In the genomic region with DNA sequence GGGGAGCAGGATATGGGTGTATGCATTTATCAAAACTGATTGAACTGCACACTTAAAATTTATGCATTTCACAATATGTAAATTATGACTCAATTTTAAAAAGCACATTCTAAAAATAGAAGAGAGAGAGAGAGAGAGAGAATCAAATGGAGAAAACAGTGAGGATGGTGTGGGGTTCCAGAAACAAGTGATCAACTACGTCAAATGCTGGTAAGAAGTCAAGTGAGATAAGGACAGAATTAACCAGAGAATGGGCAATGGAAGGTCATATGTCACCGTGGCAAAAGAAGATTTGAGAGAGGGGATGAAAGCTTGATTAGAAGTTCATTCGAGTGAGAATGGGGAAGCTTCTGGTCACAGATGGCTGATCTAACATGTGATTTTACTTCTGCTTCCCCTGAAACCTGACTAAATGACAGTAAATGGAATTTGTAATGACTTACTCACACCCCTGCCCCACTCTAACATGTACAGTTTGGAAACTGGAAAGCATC, we compare ENCODE assay signal across 8 cellular contexts.
DNase-seq lines count a peak whose midpoint lies in the region; ATAC-seq and TF ChIP-seq lines count a peak whose summit lies in the region.

No MANE protein-coding gene starts in this region.

- ATAC-seq in CD4-positive, CD25-positive, alpha-beta regulatory T cell (ENCODE audit: low read depth in 2 of 2) = peak; percentile 4 to 29
- ATAC-seq in GM19467 (IDR thresholded peaks at IDR 0.05; ENCODE audit: unreplicated experiment) = peak; percentile 72
- peak; percentile 52 for ATAC-seq in HG03521 (IDR thresholded peaks at IDR 0.05; ENCODE audit: unreplicated experiment)

- H3F3A ChIP-seq in neural progenitor cell (ENCODE audit: low read depth) = no peaks in the 10 kb centered on the region

- no peaks in the 10 kb centered on the region for H3K27me3 Mint-ChIP-seq in CD4-positive, CD25-positive, alpha-beta regulatory T cell
- peaks cover 3% of the 10 kb centered on the region for H3K27me3 Mint-ChIP-seq in brain
- H3K27me3 Mint-ChIP-seq in neural progenitor cell (ENCODE audit: insufficient read depth, low read depth) = peaks cover 1% of the 10 kb centered on the region

- no peak for TF ChIP-seq CTCF in brain (conservative IDR thresholded peaks at IDR 0.05)
- TF ChIP-seq CTCF in neural progenitor cell (IDR thresholded peaks at IDR 0.05) = no peak
- no peak for TF ChIP-seq CTCF in hepatocyte (IDR thresholded peaks at IDR 0.05; ENCODE audit: poor library complexity)

- H4K20me1 ChIP-seq in neural progenitor cell (ENCODE audit: low read depth) = no peaks in the 10 kb centered on the region
- H4K20me1 ChIP-seq in hepatocyte (ENCODE audit: insufficient read depth, poor library complexity, severe bottlenecking) = no peaks in the 10 kb centered on the region

- H3K4me2 ChIP-seq in neural progenitor cell = no peak overlapping the region
- H3K4me2 ChIP-seq in hepatocyte = no peak overlapping the region

- H3K9me3 Mint-ChIP-seq in CD4-positive, CD25-positive, alpha-beta regulatory T cell = peaks cover 0 to 4% (median 2%) of the 10 kb centered on the region in 7 donors
- peaks cover 0 to 6% (median 2%) of the 10 kb centered on the region in 5 experiments for H3K9me3 Mint-ChIP-seq in brain
- peaks cover 5% of the 10 kb centered on the region for H3K9me3 Mint-ChIP-seq in neural progenitor cell

- H3K4me3 Mint-ChIP-seq in CD4-positive, CD25-positive, alpha-beta regulatory T cell = peak overlapping the region in 3 of 4 donors; percentile 23 to 79 (median 79)
- H3K4me3 Mint-ChIP-seq in brain (peak overlapping the region in 2 of 5 experiments; percentile 8 to 64), neural progenitor cell (no peak overlapping the region)

- H2AFZ ChIP-seq in neural progenitor cell (replicated peaks) (no peak overlapping the region), hepatocyte (no peak overlapping the region)

- H3K36me3 ChIP-seq in CD4-positive, CD25-positive, alpha-beta regulatory T cell (ENCODE audit: control insufficient read depth, insufficient read depth, low read length) = no peaks in the 10 kb centered on the region
- H3K36me3 ChIP-seq in neural progenitor cell (no peaks in the 10 kb centered on the region), hepatocyte (replicated peaks; ENCODE audit: insufficient read depth, low read depth) (no peaks in the 10 kb centered on the region)

- H3K36me3 Mint-ChIP-seq in CD4-positive, CD25-positive, alpha-beta regulatory T cell = no peaks in the 10 kb centered on the region
- H3K36me3 Mint-ChIP-seq in brain = no peaks in the 10 kb centered on the region
- H3K36me3 Mint-ChIP-seq in neural progenitor cell = no peaks in the 10 kb centered on the region

- peak in 1 of 3 donors; percentile 54 for DNase-seq in CD4-positive, CD25-positive, alpha-beta regulatory T cell
- no peak for DNase-seq in NCI-H2081 treated with DMSO at 0.1 percent for 48 hours (lab: John Stamatoyannopoulos, UW)
- DNase-seq in neural progenitor cell (ENCODE audit: low spot score) = no peak
- no peak for DNase-seq in hepatocyte (ENCODE audit: low spot score)
- no peak for DNase-seq in NCI-H146 (lab: John Stamatoyannopoulos, UW)

- H3K4me3 ChIP-seq in CD4-positive, CD25-positive, alpha-beta regulatory T cell (ENCODE audit: low read depth, low read length) = peak overlapping the region; percentile 49
- H3K4me3 ChIP-seq in neural progenitor cell (no peak overlapping the region), hepatocyte (no peak overlapping the region)

- H3K27me3 ChIP-seq in CD4-positive, CD25-positive, alpha-beta regulatory T cell (ENCODE audit: control insufficient read depth, insufficient read depth, low read length) = no peaks in the 10 kb centered on the region
- H3K27me3 ChIP-seq in neural progenitor cell (no peaks in the 10 kb centered on the region), hepatocyte (no peaks in the 10 kb centered on the region)

- H3K27ac Mint-ChIP-seq in CD4-positive, CD25-positive, alpha-beta regulatory T cell = peak overlapping the region; percentile 77 to 100 (median 85)
- peak overlapping the region in 3 of 5 experiments; percentile 9 to 99 (median 15) for H3K27ac Mint-ChIP-seq in brain
- H3K27ac Mint-ChIP-seq in neural progenitor cell = no peak overlapping the region

- H3K79me2 ChIP-seq in neural progenitor cell (ENCODE audit: low read depth) (no peaks in the 10 kb centered on the region), hepatocyte (no peaks in the 10 kb centered on the region)

- peaks cover 34% of the 10 kb centered on the region for H3K4me1 ChIP-seq in CD4-positive, CD25-positive, alpha-beta regulatory T cell (ENCODE audit: control insufficient read depth, insufficient read depth, low read length, poor library complexity, severe bottlenecking)
- H3K4me1 ChIP-seq in neural progenitor cell (no peaks in the 10 kb centered on the region), hepatocyte (ENCODE audit: insufficient read depth) (no peaks in the 10 kb centered on the region)

- H3K9me3 ChIP-seq in CD4-positive, CD25-positive, alpha-beta regulatory T cell (ENCODE audit: control insufficient read depth in 2 of 2, low read length in 2 of 2) = no peaks in the 10 kb centered on the region
- H3K9me3 ChIP-seq in neural progenitor cell (ENCODE audit: low read depth) = no peaks in the 10 kb centered on the region
- H3K9me3 ChIP-seq in hepatocyte (ENCODE audit: low read depth) = no peaks in the 10 kb centered on the region

- no peaks in the 10 kb centered on the region for H3K9me2 ChIP-seq in hepatocyte (replicated peaks; ENCODE audit: insufficient read depth)

- no peak overlapping the region for H3K9ac ChIP-seq in neural progenitor cell

- peaks cover 53 to 85% (median 60%) of the 10 kb centered on the region in 4 donors for H3K4me1 Mint-ChIP-seq in CD4-positive, CD25-positive, alpha-beta regulatory T cell
- H3K4me1 Mint-ChIP-seq in brain (no peaks in the 10 kb centered on the region), neural progenitor cell (peaks cover 11% of the 10 kb centered on the region)

- H3K27ac ChIP-seq in CD4-positive, CD25-positive, alpha-beta regulatory T cell (ENCODE audit: insufficient read depth, low read length, poor library complexity, severe bottlenecking) = peak overlapping the region; percentile 56
- H3K27ac ChIP-seq in neural progenitor cell = no peak overlapping the region
- H3K27ac ChIP-seq in hepatocyte = no peak overlapping the region

- 73% methylated on average over 3 of the region's 3 CpGs for WGBS in hepatocyte (ENCODE audit: low lambda C conversion rate, missing lambda C conversion rate)

Comparison
In these comparisons a context has a peak if more than half of its experiments do, and no peak if none do; other contexts are left out.
1. ATAC-seq: peak in every context shown above with its lines; median percentile 72 in GM19467; 52 in HG03521; 16 in CD4-positive, CD25-positive, alpha-beta regulatory T cell.